13 cellular contexts compared by ENCODE assay signal in the genomic region with DNA sequence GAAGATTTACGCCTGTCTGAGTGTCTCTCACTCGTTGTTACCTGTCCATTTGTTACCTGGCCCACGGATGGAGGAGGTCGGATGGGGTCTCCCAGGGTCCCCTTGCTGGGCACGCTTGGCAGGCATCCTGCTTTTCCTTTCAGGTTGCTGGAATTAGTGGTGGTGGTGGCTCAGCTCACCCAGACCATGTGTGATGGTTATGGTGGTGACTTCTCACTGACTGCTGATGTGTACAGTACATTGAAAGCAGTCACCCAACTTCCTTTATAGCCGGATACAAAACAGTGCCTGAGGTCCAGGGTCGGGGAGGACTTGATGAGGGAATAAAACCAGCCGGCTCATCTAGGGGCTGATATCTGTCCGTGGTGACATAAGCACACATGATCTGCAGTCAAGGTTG. TPM values are rescaled to one million over a fixed set of nuclear protein-coding genes. Genes with fewer than 3 reads are reported as not detected.
DNase-seq lines count a peak whose midpoint lies in the region; ATAC-seq, FAIRE-seq and TF ChIP-seq lines count a peak whose summit lies in the region.
"Had no signal": no experiment of that assay in that cellular context is flagged by ENCODE, and none has a peak within 500 bp of the region (broad histone marks: within the 10 kb centered on the region; RNA-seq: fewer than 3 reads in every experiment).

No MANE protein-coding gene starts in this region.

- peak overlapping the region; percentile 22 for H3K4me3 Mint-ChIP-seq in activated naive CD8-positive, alpha-beta T cell treated with anti-CD3 and anti-CD28 coated beads for 36 hours
- H3K4me3 Mint-ChIP-seq in naive thymus-derived CD8-positive, alpha-beta T cell: peak overlapping the region; percentile 10 to 84 (median 60)

- DNase-seq in DMS153 treated with DMSO at 0.1 percent for 48 hours (lab: John Stamatoyannopoulos, UW; ENCODE audit: unreplicated experiment): peak; percentile 36
- DNase-seq in DMS153 (lab: John Stamatoyannopoulos, UW): no peak
- no peak for DNase-seq in GM12892 (ENCODE audit: insufficient read length)
- no peak for DNase-seq in activated naive CD8-positive, alpha-beta T cell treated with anti-CD3 and anti-CD28 coated beads for 36 hours
- DNase-seq in naive thymus-derived CD8-positive, alpha-beta T cell: no peak
- DNase-seq in HuH-7 (ENCODE audit: low spot score): no peak
- DNase-seq: Caco-2, kidney, NCI-H2029, NCI-H748 treated with DMSO at 0.1 percent for 48 hours, RPMI8226 had no signal

- H3K9me3 Mint-ChIP-seq in activated naive CD8-positive, alpha-beta T cell treated with anti-CD3 and anti-CD28 coated beads for 36 hours: no peaks in the 10 kb centered on the region
- no peaks in the 10 kb centered on the region for H3K9me3 Mint-ChIP-seq in naive thymus-derived CD8-positive, alpha-beta T cell

- peaks cover 78% of the 10 kb centered on the region for H3K4me1 Mint-ChIP-seq in activated naive CD8-positive, alpha-beta T cell treated with anti-CD3 and anti-CD28 coated beads for 36 hours
- H3K4me1 Mint-ChIP-seq in naive thymus-derived CD8-positive, alpha-beta T cell: peaks cover 61 to 94% (median 92%) of the 10 kb centered on the region in 4 donors

- TF ChIP-seq POLR2A in GM12892 (IDR thresholded peaks at IDR 0.05; ENCODE audit: low read depth, low read length): 0 out of 2 replicates have a peak, but pooled peaks have one; percentile 11

- POLR2A ChIA-PET in naive thymus-derived CD8-positive, alpha-beta T cell (lab: Charles Lee): no interaction called here

- FAIRE-seq in GM12892 (lab: Jason Lieb, UNC): no peak
- FAIRE-seq: kidney had no signal

- peaks cover 3% of the 10 kb centered on the region for H3K36me3 Mint-ChIP-seq in activated naive CD8-positive, alpha-beta T cell treated with anti-CD3 and anti-CD28 coated beads for 36 hours
- H3K36me3 Mint-ChIP-seq in naive thymus-derived CD8-positive, alpha-beta T cell: peaks cover 0 to under 1% (median 0%) of the 10 kb centered on the region in 3 donors

- peak overlapping the region; percentile 63 for H3K27ac Mint-ChIP-seq in activated naive CD8-positive, alpha-beta T cell treated with anti-CD3 and anti-CD28 coated beads for 36 hours
- H3K27ac Mint-ChIP-seq in naive thymus-derived CD8-positive, alpha-beta T cell: peak overlapping the region; percentile 43 to 95 (median 90)

- peak in 1 of 2 donors; percentile 18 for ATAC-seq in naive thymus-derived CD8-positive, alpha-beta T cell
- ATAC-seq in GM21381 (IDR thresholded peaks at IDR 0.05; ENCODE audit: unreplicated experiment): no peak
- ATAC-seq in GM21717 (IDR thresholded peaks at IDR 0.05; ENCODE audit: unreplicated experiment): no peak

- H3K27me3 Mint-ChIP-seq in activated naive CD8-positive, alpha-beta T cell treated with anti-CD3 and anti-CD28 coated beads for 36 hours: no peaks in the 10 kb centered on the region
- no peaks in the 10 kb centered on the region for H3K27me3 Mint-ChIP-seq in naive thymus-derived CD8-positive, alpha-beta T cell

RNA-seq across cellular contexts. Expression of gene MAPKAPK2, which starts 19.5 kb away (rescaled TPM):
- polyA plus RNA-seq in GM12892 (2012; ENCODE audit: missing spikeins): 37.5 TPM
- 10 to 100 TPM; 53.5 to 57.8 TPM for total RNA-seq in activated naive CD8-positive, alpha-beta T cell treated with anti-CD3 and anti-CD28 coated beads for 36 hours
- 10 to 100 TPM; 52.2 to 55.8 TPM for total RNA-seq in naive thymus-derived CD8-positive, alpha-beta T cell
- 1 to 10 TPM; 1.3 to 2.5 (median 1.6) TPM for polyA plus RNA-seq in naive thymus-derived CD8-positive, alpha-beta T cell
